8 cellular contexts compared by ENCODE assay signal in genomic region chr7:100427762-100428198, GRCh38. TPM values are rescaled to one million over a fixed set of nuclear protein-coding genes. Genes with fewer than 3 reads are reported as not detected.
DNase-seq lines count a peak whose midpoint lies in the region; ATAC-seq and TF ChIP-seq lines count a peak whose summit lies in the region.

No MANE protein-coding gene starts in this region.

- no peaks in the 10 kb centered on the region for H3K9me3 ChIP-seq in gastrocnemius medialis

- peaks cover 33% of the 10 kb centered on the region for H3K4me1 Mint-ChIP-seq in activated CD4-positive, alpha-beta memory T cell treated with anti-CD3 and anti-CD28 coated beads for 36 hours (ENCODE audit: low read depth)

- H3K27me3 ChIP-seq in H7 (ENCODE audit: control insufficient read depth, insufficient read depth, low read length) = peaks cover 5% of the 10 kb centered on the region
- no peaks in the 10 kb centered on the region for H3K27me3 ChIP-seq in gastrocnemius medialis

- peaks cover 30% of the 10 kb centered on the region for H3K36me3 Mint-ChIP-seq in activated CD4-positive, alpha-beta memory T cell treated with anti-CD3 and anti-CD28 coated beads for 36 hours

- H3K27ac Mint-ChIP-seq in activated CD4-positive, alpha-beta memory T cell treated with anti-CD3 and anti-CD28 coated beads for 36 hours = peak overlapping the region; percentile 100

- H3K4me1 ChIP-seq in gastrocnemius medialis = peaks cover 24 to 29% of the 10 kb centered on the region in 2 donors

- H3K4me3 ChIP-seq in H7 (ENCODE audit: insufficient read depth, low read depth, low read length) (peak overlapping the region; percentile 57), foreskin fibroblast (ENCODE audit: low read depth in 1 of 2, low read length in 2 of 2) (peak overlapping the region; percentile 56 to 93), gastrocnemius medialis (peak overlapping the region; percentile 72 to 88 (median 80))

- H3K4me3 Mint-ChIP-seq in activated CD4-positive, alpha-beta memory T cell treated with anti-CD3 and anti-CD28 coated beads for 36 hours = peak overlapping the region; percentile 98

- TF ChIP-seq POLR2A in gastrocnemius medialis (IDR thresholded peaks at IDR 0.05) = no peak

- intact Hi-C loops in activated CD4-positive, alpha-beta memory T cell treated with anti-CD3 and anti-CD28 coated beads for 36 hours (cut with micrococcal nuclease) = loop anchor here (1.0 to 5.0 kb wide), 5 partner anchors 9 to 1019 kb away; partner anchors contain the start of genes BUD31, LAMTOR4, MBLAC1 and PDAP1
- intact Hi-C loops in gastrocnemius medialis (cut with DNase I; ENCODE audit: low total_unique reads) = loop anchor here (2.0 to 10.0 kb wide), 4 partner anchors 90 to 873 kb away; partner anchors contain the start of genes AGFG2, AP4M1, FAM200A and MCM7

- in situ Hi-C loops in gastrocnemius medialis (cut with MboI; ENCODE audit: low sequenced_read_pairs in 4 of 4) = loop anchor here in 1 of 4 donors (25.0 kb wide), 1 partner anchor 435 kb away; the partner anchor contains the start of genes SLC12A9 and TRIP6

- peaks cover 4% of the 10 kb centered on the region for H3K9me3 Mint-ChIP-seq in activated CD4-positive, alpha-beta memory T cell treated with anti-CD3 and anti-CD28 coated beads for 36 hours

- POLR2A ChIA-PET in activated CD4-positive, alpha-beta memory T cell treated with anti-CD3 and anti-CD28 coated beads for 36 hours (lab: Charles Lee) = interaction anchor here (0.6 to 3.0 kb wide), 12 partner anchors 9 to 327 kb away, joined by 3 to 15 read pairs (median 4); partner anchors contain the start of genes AP4M1, MCM7, POP7 and PPP1R35

- peaks cover 8% of the 10 kb centered on the region for H3K27me3 Mint-ChIP-seq in activated CD4-positive, alpha-beta memory T cell treated with anti-CD3 and anti-CD28 coated beads for 36 hours

- CTCF ChIA-PET in activated CD4-positive, alpha-beta memory T cell treated with anti-CD3 and anti-CD28 coated beads for 36 hours (lab: Charles Lee) = interaction anchor here (0.6 to 0.9 kb wide), 2 partner anchors 9 to 23 kb away, joined by 3 read pairs; partner anchors contain the start of gene PPP1R35

- ATAC-seq in gastrocnemius medialis (no peak), HG02763 (IDR thresholded peaks at IDR 0.05; ENCODE audit: unreplicated experiment) (no peak), GM19035 (IDR thresholded peaks at IDR 0.05; ENCODE audit: unreplicated experiment) (no peak), left lobe of liver (no peak)

- peak overlapping the region; percentile 90 to 99 (median 98) for H3K27ac ChIP-seq in gastrocnemius medialis

- TF ChIP-seq CTCF in foreskin fibroblast (IDR thresholded peaks at IDR 0.05; ENCODE audit: low read depth, low read length) = no peak
- TF ChIP-seq CTCF in gastrocnemius medialis (IDR thresholded peaks at IDR 0.05 in 4 of 5, conservative IDR thresholded peaks at IDR 0.05 in 1 of 5) = no peak

- no peak for DNase-seq in H7
- DNase-seq in activated CD4-positive, alpha-beta memory T cell treated with anti-CD3 and anti-CD28 coated beads for 36 hours = no peak
- no peak for DNase-seq in foreskin fibroblast
- no peak for DNase-seq in gastrocnemius medialis
- no peak for DNase-seq in left lobe of liver (ENCODE audit: low spot score)
- no peak for DNase-seq in NCI-H187 (lab: John Stamatoyannopoulos, UW)

- H3K36me3 ChIP-seq in H7 (replicated peaks; ENCODE audit: control insufficient read depth, insufficient read depth, low read length) = peaks cover 8% of the 10 kb centered on the region
- H3K36me3 ChIP-seq in gastrocnemius medialis = peaks cover 0 to 8% of the 10 kb centered on the region in 2 donors

RNA-seq across cellular contexts. Expression of gene ZCWPW1, which starts 0.7 kb away (rescaled TPM):
- total RNA-seq in H7 (2014; rRNA removed; shearing (Covaris generic)) = 0.87 and 1.6 TPM in 2 replicates
- 1 to 10 TPM; 3.9 to 4.0 TPM for total RNA-seq in activated CD4-positive, alpha-beta memory T cell treated with anti-CD3 and anti-CD28 coated beads for 36 hours
- total RNA-seq in gastrocnemius medialis (1 to 10 TPM; 1.6 to 8.5 (median 2.7) TPM), left lobe of liver (4.4 TPM)

RNA-seq across cellular contexts. Expression of gene MEPCE, which starts 1.9 kb away (rescaled TPM):
- total RNA-seq in H7 (2014; rRNA removed; shearing (Covaris generic)) = 47.1 and 50.5 TPM in 2 replicates
- total RNA-seq in activated CD4-positive, alpha-beta memory T cell treated with anti-CD3 and anti-CD28 coated beads for 36 hours = 10 to 100 TPM; 41.3 to 42.0 TPM
- total RNA-seq in gastrocnemius medialis = 10 to 100 TPM; 23.5 to 39.9 (median 28.6) TPM
- total RNA-seq in left lobe of liver = 23.1 TPM

RNA-seq across cellular contexts. Expression of gene PPP1R35, which starts 8.5 kb away (rescaled TPM):
- total RNA-seq in H7 (2014; rRNA removed; shearing (Covaris generic)) = 96.6 and 97.8 TPM in 2 replicates
- 10 to 100 TPM; 76.0 to 76.5 TPM for total RNA-seq in activated CD4-positive, alpha-beta memory T cell treated with anti-CD3 and anti-CD28 coated beads for 36 hours
- 10 to 100 TPM in 3 of 4 donors, 1 to 10 TPM in 1; 5.1 to 16.0 (median 13.0) TPM for total RNA-seq in gastrocnemius medialis
- 13.8 TPM for total RNA-seq in left lobe of liver

RNA-seq across cellular contexts. Expression of gene SPACDR, which starts 36.3 kb away (rescaled TPM):
- 0.11 and 1.1 TPM in 2 replicates for total RNA-seq in H7 (2014; rRNA removed; shearing (Covaris generic))
- total RNA-seq in activated CD4-positive, alpha-beta memory T cell treated with anti-CD3 and anti-CD28 coated beads for 36 hours = 1 to 10 TPM; 3.5 to 3.9 TPM
- total RNA-seq in gastrocnemius medialis (under 1 TPM in 1 of 4 donors, not detected in 3; 0.29 TPM), left lobe of liver (not detected)

RNA-seq across cellular contexts. Expression of gene TSC22D4, which starts 51.2 kb away (rescaled TPM):
- 31.5 and 35.8 TPM in 2 replicates for total RNA-seq in H7 (2014; rRNA removed; shearing (Covaris generic))
- total RNA-seq in activated CD4-positive, alpha-beta memory T cell treated with anti-CD3 and anti-CD28 coated beads for 36 hours = 10 to 100 TPM; 87.8 to 89.5 TPM
- total RNA-seq in gastrocnemius medialis = 10 to 100 TPM; 14.3 to 25.5 (median 21.2) TPM
- total RNA-seq in left lobe of liver = 16.9 TPM
